8 cellular contexts compared by ENCODE assay signal in genomic region chr7:90211391-90212148, GRCh38. TPM values are rescaled to one million over a fixed set of nuclear protein-coding genes. Genes with fewer than 3 reads are reported as not detected.
DNase-seq lines count a peak whose midpoint lies in the region; ATAC-seq, FAIRE-seq and TF ChIP-seq lines count a peak whose summit lies in the region.

Gene STEAP2 (plus strand): TSS chr7:90211740. CDS start chr7:90225083, 13,343 bp downstream.

- H3K4me2 ChIP-seq in osteoblast (ENCODE audit: insufficient read depth, low read length): peak within 1 kb of the TSS; percentile 96

- H3K9me3 Mint-ChIP-seq in CD4-positive, alpha-beta T cell: no peaks in the 10 kb centered on the region

- H3K27me3 ChIP-seq in CD4-positive, alpha-beta T cell (ENCODE audit: control insufficient read depth, insufficient read depth, low read length): peaks cover 42% of the 10 kb centered on the region
- H3K27me3 ChIP-seq in adipocyte (replicated peaks; ENCODE audit: control insufficient read depth, insufficient read depth, low read length): no peaks in the 10 kb centered on the region
- H3K27me3 ChIP-seq in osteoblast (ENCODE audit: insufficient read depth, low read length): no peaks in the 10 kb centered on the region

- H3K27ac ChIP-seq in CD4-positive, alpha-beta T cell (ENCODE audit: low read depth, low read length): no peak within 1 kb of the TSS
- peak within 1 kb of the TSS; percentile 86 for H3K27ac ChIP-seq in osteoblast (ENCODE audit: low read depth, low read length)

- H3K4me1 ChIP-seq in adipocyte (ENCODE audit: control insufficient read depth, insufficient read depth, low read length) (peaks cover 46% of the 10 kb centered on the region), osteoblast (ENCODE audit: insufficient read depth, low read length) (peaks cover 20% of the 10 kb centered on the region)

- peaks cover 31% of the 10 kb centered on the region for H3K79me2 ChIP-seq in osteoblast (ENCODE audit: insufficient read depth, low read length)

- TF ChIP-seq CTCF in CD4-positive, alpha-beta T cell (IDR thresholded peaks at IDR 0.05): no peak
- peak; percentile 53 for TF ChIP-seq CTCF in osteoblast (IDR thresholded peaks at IDR 0.05; ENCODE audit: extremely low read depth, low read depth, low read length)

- FAIRE-seq in urothelium cell line (lab: Jason Lieb, UNC): peak; percentile 97

- H2AFZ ChIP-seq in osteoblast (ENCODE audit: low read length): peak within 1 kb of the TSS; percentile 88

- H3K9me3 ChIP-seq in CD4-positive, alpha-beta T cell (ENCODE audit: control insufficient read depth, low read length): no peaks in the 10 kb centered on the region
- H3K9me3 ChIP-seq in adipocyte (ENCODE audit: control insufficient read depth, low read length): no peaks in the 10 kb centered on the region
- H3K9me3 ChIP-seq in osteoblast (ENCODE audit: low read depth, low read length): no peaks in the 10 kb centered on the region

- POLR2A ChIA-PET in CD4-positive, alpha-beta T cell (lab: Charles Lee): no interaction called here

- H3K27ac Mint-ChIP-seq in CD4-positive, alpha-beta T cell: no peak within 1 kb of the TSS

- H3K36me3 Mint-ChIP-seq in CD4-positive, alpha-beta T cell (ENCODE audit: low read depth): no peaks in the 10 kb centered on the region

- peak; percentile 41 for ATAC-seq in CD4-positive, alpha-beta T cell (ENCODE audit: poor library complexity)
- ATAC-seq in GM19043 (IDR thresholded peaks at IDR 0.05; ENCODE audit: low read depth, unreplicated experiment): peak; percentile 87
- ATAC-seq in HG03159 (IDR thresholded peaks at IDR 0.05; ENCODE audit: unreplicated experiment): peak; percentile 95
- peak; percentile 99 for ATAC-seq in Right ventricle myocardium superior (ENCODE audit: poor library complexity)

- no peaks in the 10 kb centered on the region for H4K20me1 ChIP-seq in osteoblast (ENCODE audit: insufficient read depth, low read length)

- DNase-seq in CD4-positive, alpha-beta T cell: peak in 1 of 10 experiments; percentile 32
- DNase-seq in NCI-H510A treated with DMSO at 0.1 percent for 48 hours (lab: John Stamatoyannopoulos, UW): peak; percentile 52
- peak; percentile 98 for DNase-seq in adipocyte (ENCODE audit: low read depth)
- DNase-seq in Right ventricle myocardium superior: peak; percentile 93
- peak; percentile 94 for DNase-seq in osteoblast (ENCODE audit: insufficient read length, low spot score, missing footprints)
- DNase-seq in urothelium cell line (ENCODE audit: low spot score): peak; percentile 99

- peak within 1 kb of the TSS; percentile 89 for H3K9ac ChIP-seq in adipocyte (ENCODE audit: low read length)

- H3K4me3 Mint-ChIP-seq in CD4-positive, alpha-beta T cell: no peak within 1 kb of the TSS

- CTCF ChIA-PET in CD4-positive, alpha-beta T cell (lab: Charles Lee): no interaction called here

- H3K27me3 Mint-ChIP-seq in CD4-positive, alpha-beta T cell: peaks cover 19% of the 10 kb centered on the region

- no peaks in the 10 kb centered on the region for H3K36me3 ChIP-seq in adipocyte (ENCODE audit: control insufficient read depth, insufficient read depth, low read length, severe bottlenecking)
- H3K36me3 ChIP-seq in osteoblast (ENCODE audit: insufficient read depth, low read length): no peaks in the 10 kb centered on the region

- H3K4me3 ChIP-seq in adipocyte (ENCODE audit: low read length): peak within 1 kb of the TSS; percentile 87
- peak within 1 kb of the TSS; percentile 78 for H3K4me3 ChIP-seq in osteoblast (ENCODE audit: insufficient read depth, low read length)

- H3K4me1 Mint-ChIP-seq in CD4-positive, alpha-beta T cell (ENCODE audit: low read depth): peaks cover 5% of the 10 kb centered on the region

- intact Hi-C loops in CD4-positive, alpha-beta T cell (cut with DNase I, micrococcal nuclease): no loop called here
- intact Hi-C loops in Right ventricle myocardium superior (cut with DNase I): no loop called here

RNA-seq across cellular contexts. Expression of gene STEAP2, which starts in this region (rescaled TPM):
- not detected for total RNA-seq in CD4-positive, alpha-beta T cell
- total RNA-seq in Right ventricle myocardium superior (10.5 TPM), osteoblast (9.8 and 18.6 TPM in 2 replicates)

Comparison
In these comparisons a context has a peak if more than half of its experiments do, and no peak if none do; other contexts are left out.
1. RNA of gene STEAP2 (total RNA-seq): 10.5 TPM in Right ventricle myocardium superior (single experiment) and 9.8 to 18.6 TPM in osteoblast; not detected in CD4-positive, alpha-beta T cell; every median in the first group is over 10 times any median in the second.
2. Peak in ATAC-seq in CD4-positive, alpha-beta T cell; RNA of the gene not detected or under 1 TPM.
3. ATAC-seq: peak in every context shown above with its lines; median percentile 99 in Right ventricle myocardium superior; 95 in HG03159; 87 in GM19043; 41 in CD4-positive, alpha-beta T cell.